ENCODE assay signal across 8 cellular contexts in the genomic region with DNA sequence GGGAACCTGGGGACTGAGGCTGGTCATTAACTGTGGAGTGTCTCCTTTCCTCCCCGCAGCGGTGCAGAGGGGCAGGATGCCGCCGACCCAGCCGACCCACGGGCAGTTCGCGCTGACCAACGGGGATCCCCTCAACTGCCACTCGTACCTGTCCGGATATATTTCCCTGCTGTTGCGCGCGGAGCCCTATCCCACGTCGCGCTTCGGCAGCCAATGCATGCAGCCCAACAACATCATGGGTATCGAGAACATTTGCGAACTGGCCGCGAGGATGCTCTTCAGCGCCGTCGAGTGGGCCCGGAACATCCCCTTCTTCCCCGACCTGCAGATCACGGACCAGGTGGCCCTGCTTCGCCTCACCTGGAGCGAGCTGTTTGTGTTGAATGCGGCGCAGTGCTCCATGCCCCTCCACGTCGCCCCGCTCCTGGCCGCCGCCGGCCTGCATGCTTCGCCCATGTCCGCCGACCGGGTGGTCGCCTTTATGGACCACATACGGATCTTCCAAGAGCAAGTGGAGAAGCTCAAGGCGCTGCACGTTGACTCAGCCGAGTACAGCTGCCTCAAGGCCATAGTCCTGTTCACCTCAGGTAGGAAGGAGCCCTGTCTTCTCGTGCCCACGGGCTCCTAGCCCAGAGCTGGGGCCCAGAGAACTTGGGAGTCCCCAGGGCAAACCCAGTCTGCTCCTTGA. TPM values are rescaled to one million over a fixed set of nuclear protein-coding genes. Genes with fewer than 3 reads are reported as not detected.
DNase-seq lines count a peak whose midpoint lies in the region; ATAC-seq, FAIRE-seq and TF ChIP-seq lines count a peak whose summit lies in the region.
"Had no signal": no experiment of that assay in that cellular context is flagged by ENCODE, and none has a peak within 500 bp of the region (broad histone marks: within the 10 kb centered on the region; RNA-seq: fewer than 3 reads in every experiment).

No MANE protein-coding gene starts in this region.

- no peak for FAIRE-seq in frontal cortex (lab: Jason Lieb, UNC)

- TF ChIP-seq CTCF in choroid plexus epithelial cell (conservative IDR thresholded peaks at IDR 0.05; ENCODE audit: low read depth, low read length): no peak
- no peak for TF ChIP-seq CTCF in thyroid gland (IDR thresholded peaks at IDR 0.05)

- 0 out of 2 replicates have a peak overlapping the region, but pooled peaks have one; percentile 5 for H3K9ac ChIP-seq in HUES64 (ENCODE audit: low read depth, low read length)

- intact Hi-C loops in thyroid gland (cut with DNase I): no loop called here

- H3K9me3 ChIP-seq in HUES64 (ENCODE audit: insufficient read depth, low read depth, low read length): no peaks in the 10 kb centered on the region
- H3K9me3 ChIP-seq in thyroid gland: no peaks in the 10 kb centered on the region

- H3K27me3 ChIP-seq in HUES64 (ENCODE audit: insufficient read depth, low read length) (peaks cover 96% of the 10 kb centered on the region), thyroid gland (no peaks in the 10 kb centered on the region)

- H3K36me3 ChIP-seq in HUES64 (ENCODE audit: insufficient read depth, low read length) (no peaks in the 10 kb centered on the region; the same call in 1 of the 2 replicates), thyroid gland (peaks cover 15 to 33% of the 10 kb centered on the region in 2 donors)

- H3K27ac ChIP-seq in HUES64 (ENCODE audit: low read depth, low read length) (no peak overlapping the region), thyroid gland (peak overlapping the region; percentile 84 to 97 (median 91))

- peaks cover 62% of the 10 kb centered on the region for H3K4me1 ChIP-seq in HUES64 (ENCODE audit: insufficient read depth, low read length)
- H3K4me1 ChIP-seq in thyroid gland: peaks cover 12 to 23% of the 10 kb centered on the region in 2 donors

- TF ChIP-seq POLR2A in thyroid gland (IDR thresholded peaks at IDR 0.05): no peak

- 5% methylated on average over 49 of the region's 49 CpGs for WGBS in HUES64
- 72 to 73% methylated on average over 40 to 48 of the region's 49 CpGs for WGBS in thyroid gland, 2 donors

- H3K4me3 ChIP-seq in HUES64 (ENCODE audit: low read length) (peak overlapping the region; percentile 51), choroid plexus epithelial cell (ENCODE audit: low read depth, low read length) (peak overlapping the region; percentile 94), thyroid gland (replicated peaks in 1 of 3) (peak overlapping the region in 1 of 3 donors; percentile 74)

- DNase-seq in choroid plexus epithelial cell (ENCODE audit: low read depth): peak; percentile 55
- peak; percentile 41 to 67 for DNase-seq in lung microvascular endothelial cell (ENCODE audit: low read depth in 2 of 2)
- DNase-seq in thyroid gland: no peak
- DNase-seq in frontal cortex (ENCODE audit: low spot score in 2 of 2): no peak
- no peak for DNase-seq in NCI-H345 treated with DMSO at 0.1 percent for 48 hours (lab: John Stamatoyannopoulos, UW; ENCODE audit: unreplicated experiment)
- DNase-seq: activated CD4-positive, alpha-beta T cell treated with anti-CD3 and anti-CD28 coated beads, Interleukin-2, amount 50 U/mL, for 1 hour had no signal

- no peak for ATAC-seq in HG02642 (IDR thresholded peaks at IDR 0.05; ENCODE audit: poor library complexity, unreplicated experiment)

RNA-seq across cellular contexts. Expression of gene NR2F2, which starts 3.7 kb away (rescaled TPM):
- polyA plus RNA-seq in HUES64 (2013, experiment 1 of 2): 5.0 TPM
- polyA plus RNA-seq in HUES64 (2013, experiment 2 of 2): 8.1 TPM
- total RNA-seq in lung microvascular endothelial cell (17.4 and 25.0 TPM in 2 replicates), thyroid gland (10 to 100 TPM; 18.3 to 30.2 (median 20.4) TPM), frontal cortex (4.9 TPM)

Comparison
In these comparisons a context has a peak if more than half of its experiments do, and no peak if none do; other contexts are left out.
1. DNase-seq: peak in choroid plexus epithelial cell (single experiment) and lung microvascular endothelial cell (2 of 2); none in thyroid gland (0 of 2), frontal cortex (0 of 2) and NCI-H345 treated with DMSO at 0.1 percent for 48 hours (single experiment).